Comparison of ENCODE assay signal across 8 cellular contexts in genomic region chr3:24773798-24774197, GRCh38.
DNase-seq lines count a peak whose midpoint lies in the region; ATAC-seq and TF ChIP-seq lines count a peak whose summit lies in the region.

No MANE protein-coding gene starts in this region.

- H3K27ac Mint-ChIP-seq in activated naive CD4-positive, alpha-beta T cell treated with anti-CD3 and anti-CD28 coated beads, Interleukin-2, amount 10 ng/mL, durations not matched to agents 7 days and 5 days: no peak overlapping the region

- no peaks in the 10 kb centered on the region for H3K4me1 Mint-ChIP-seq in activated naive CD4-positive, alpha-beta T cell treated with anti-CD3 and anti-CD28 coated beads, Interleukin-2, amount 10 ng/mL, durations not matched to agents 7 days and 5 days

- H3K36me3 ChIP-seq in right atrium auricular region (no peaks in the 10 kb centered on the region), gastrocnemius medialis (no peaks in the 10 kb centered on the region)

- no peak overlapping the region for H3K4me3 Mint-ChIP-seq in activated naive CD4-positive, alpha-beta T cell treated with anti-CD3 and anti-CD28 coated beads, Interleukin-2, amount 10 ng/mL, durations not matched to agents 7 days and 5 days

- H3K4me3 ChIP-seq in right atrium auricular region (no peak overlapping the region), gastrocnemius medialis (no peak overlapping the region)

- CTCF ChIA-PET in activated naive CD4-positive, alpha-beta T cell treated with anti-CD3 and anti-CD28 coated beads, Interleukin-2, amount 10 ng/mL, durations not matched to agents 7 days and 5 days (lab: Charles Lee): no interaction called here

- no peak overlapping the region for H3K27ac ChIP-seq in right atrium auricular region
- H3K27ac ChIP-seq in gastrocnemius medialis: no peak overlapping the region

- peak; percentile 82 for TF ChIP-seq CTCF in GM13977 (IDR thresholded peaks at IDR 0.05; ENCODE audit: extremely low read depth, insufficient read depth, missing control alignments)
- peak; percentile 49 to 84 for TF ChIP-seq CTCF in right atrium auricular region (IDR thresholded peaks at IDR 0.05)
- peak; percentile 37 to 72 (median 66) for TF ChIP-seq CTCF in gastrocnemius medialis (IDR thresholded peaks at IDR 0.05 in 4 of 5, conservative IDR thresholded peaks at IDR 0.05 in 1 of 5)

- intact Hi-C loops in gastrocnemius medialis (cut with DNase I; ENCODE audit: low total_unique reads): loop anchor here (1.0 to 5.0 kb wide), 2 partner anchors 259 to 821 kb away; no protein-coding TSS in a partner anchor

- H3K4me1 ChIP-seq in right atrium auricular region (no peaks in the 10 kb centered on the region), gastrocnemius medialis (no peaks in the 10 kb centered on the region)

- no peak for TF ChIP-seq POLR2A in gastrocnemius medialis (IDR thresholded peaks at IDR 0.05)

- ATAC-seq in HG03097 (IDR thresholded peaks at IDR 0.05; ENCODE audit: low FRiP score, unreplicated experiment) (peak; percentile 81), gastrocnemius medialis (peak; percentile 61 to 62)

- H3K27me3 Mint-ChIP-seq in activated naive CD4-positive, alpha-beta T cell treated with anti-CD3 and anti-CD28 coated beads, Interleukin-2, amount 10 ng/mL, durations not matched to agents 7 days and 5 days: no peaks in the 10 kb centered on the region

- H3K9me3 ChIP-seq in right atrium auricular region: no peaks in the 10 kb centered on the region
- H3K9me3 ChIP-seq in gastrocnemius medialis: no peaks in the 10 kb centered on the region

- in situ Hi-C loops in GM13977 (cut with MboI; ENCODE audit: low pct_unique_long_range_greater_than_20kb, low sequenced_read_pairs, unreplicated experiment): no loop called here
- in situ Hi-C loops in gastrocnemius medialis (cut with MboI; ENCODE audit: low sequenced_read_pairs in 4 of 4): loop anchor here in 3 of 4 donors (10.0 kb wide), 1 partner anchor 821 kb away; no protein-coding TSS in a partner anchor

- H3K27me3 ChIP-seq in right atrium auricular region: no peaks in the 10 kb centered on the region
- no peaks in the 10 kb centered on the region for H3K27me3 ChIP-seq in gastrocnemius medialis

- DNase-seq in AG08395 (ENCODE audit: low spot score) (peak; percentile 43), GM13977 (ENCODE audit: low spot score) (peak; percentile 22), NCI-H446 (lab: John Stamatoyannopoulos, UW) (peak; percentile 2 to 78), amniotic stem cell (lab: John Stamatoyannopoulos, UW) (peak; percentile 46), right atrium auricular region (ENCODE audit: low spot score) (no peak), gastrocnemius medialis (no peak)
- DNase-seq in activated naive CD4-positive, alpha-beta T cell treated with anti-CD3 and anti-CD28 coated beads, Interleukin-2, amount 10 ng/mL, durations not matched to agents 7 days and 5 days: no peak

- H3K36me3 Mint-ChIP-seq in activated naive CD4-positive, alpha-beta T cell treated with anti-CD3 and anti-CD28 coated beads, Interleukin-2, amount 10 ng/mL, durations not matched to agents 7 days and 5 days: no peaks in the 10 kb centered on the region

- peaks cover 1% of the 10 kb centered on the region for H3K9me3 Mint-ChIP-seq in activated naive CD4-positive, alpha-beta T cell treated with anti-CD3 and anti-CD28 coated beads, Interleukin-2, amount 10 ng/mL, durations not matched to agents 7 days and 5 days

Comparison
In these comparisons a context has a peak if more than half of its experiments do, and no peak if none do; other contexts are left out.
1. DNase-seq: peak in AG08395 (single experiment), GM13977 (single experiment), NCI-H446 (2 of 2) and amniotic stem cell (single experiment); none in right atrium auricular region (single experiment), gastrocnemius medialis (0 of 2) and activated naive CD4-positive, alpha-beta T cell treated with anti-CD3 and anti-CD28 coated beads, Interleukin-2, amount 10 ng/mL, durations not matched to agents 7 days and 5 days (single experiment).
2. Peak in every context shown above with its lines, with median percentiles within 50 percentile points of each other: CTCF ChIP-seq.